ENCODE assay signal across 8 cellular contexts in genomic region chr7:26667514-26668133, GRCh38.
A peak's percentile ranks its signal among the peaks of the same experiment; 100 is the strongest.
DNase-seq lines count a peak whose midpoint lies in the region; ATAC-seq, FAIRE-seq and TF ChIP-seq lines count a peak whose summit lies in the region.

No MANE protein-coding gene starts in this region.

- no peaks in the 10 kb centered on the region for H3K9me3 Mint-ChIP-seq in activated CD4-positive, alpha-beta memory T cell treated with anti-CD3 and anti-CD28 coated beads, Interleukin-2, amount 10 ng/mL, durations not matched to agents 7 days and 5 days

- H3K4me3 Mint-ChIP-seq in activated CD4-positive, alpha-beta memory T cell treated with anti-CD3 and anti-CD28 coated beads, Interleukin-2, amount 10 ng/mL, durations not matched to agents 7 days and 5 days = no peak overlapping the region

- H3K4me3 ChIP-seq in endothelial cell of umbilical vein (replicated peaks in 1 of 3; ENCODE audit: insufficient read depth in 1 of 3, low read depth in 1 of 3, low read length in 3 of 3) = no peak overlapping the region

- no peak overlapping the region for H2AFZ ChIP-seq in endothelial cell of umbilical vein (ENCODE audit: low read depth, low read length)

- ATAC-seq in stimulated activated naive CD8-positive, alpha-beta T cell treated with anti-CD3 and anti-CD28 coated beads, Interleukin-15, Interleukin-2, amounts not matched to agents 100 U/mL and 50 U/mL, for 24 hours = peak; percentile 78
- ATAC-seq in GM19452 (IDR thresholded peaks at IDR 0.05; ENCODE audit: unreplicated experiment) = no peak

- no peaks in the 10 kb centered on the region for H3K9me3 ChIP-seq in endothelial cell of umbilical vein (replicated peaks; ENCODE audit: control insufficient read depth, insufficient read depth, low read length)

- H3K27me3 ChIP-seq in endothelial cell of umbilical vein (ENCODE audit: control insufficient read depth in 2 of 2, insufficient read depth in 2 of 2, low read length in 2 of 2) = no peaks in the 10 kb centered on the region

- no peak for TF ChIP-seq POLR2A in endothelial cell of umbilical vein (IDR thresholded peaks at IDR 0.05; ENCODE audit: low read depth, low read length)

- POLR2A ChIA-PET in activated CD4-positive, alpha-beta memory T cell treated with anti-CD3 and anti-CD28 coated beads, Interleukin-2, amount 10 ng/mL, durations not matched to agents 7 days and 5 days (lab: Charles Lee) = interaction anchor here (0.7 kb wide), 1 partner anchor 298 kb away, joined by 4 read pairs; no protein-coding TSS in a partner anchor
- POLR2A ChIA-PET in endothelial cell of umbilical vein (lab: Charles Lee) = interaction anchor here (0.5 to 2.2 kb wide), 3 partner anchors 9 to 298 kb away, joined by 3 to 13 read pairs (median 3); no protein-coding TSS in a partner anchor

- DNase-seq in GM03348 (ENCODE audit: low spot score) (peak; percentile 69), HT1080 (ENCODE audit: low read depth) (peak; percentile 90), NCI-H82 (lab: John Stamatoyannopoulos, UW) (peak; percentile 98), endothelial cell of umbilical vein (ENCODE audit: low read depth, low spot score) (peak; percentile 96), midbrain (lab: John Stamatoyannopoulos, UW) (peak; percentile 94)
- peak; percentile 66 for DNase-seq in activated CD4-positive, alpha-beta memory T cell treated with anti-CD3 and anti-CD28 coated beads, Interleukin-2, amount 10 ng/mL, durations not matched to agents 7 days and 5 days
- peak; percentile 47 for DNase-seq in stimulated activated naive CD8-positive, alpha-beta T cell treated with anti-CD3 and anti-CD28 coated beads, Interleukin-15, Interleukin-2, amounts not matched to agents 100 U/mL and 50 U/mL, for 24 hours

- no peak overlapping the region for H3K27ac ChIP-seq in endothelial cell of umbilical vein (ENCODE audit: insufficient read depth, low read depth, low read length)

- H3K36me3 ChIP-seq in endothelial cell of umbilical vein (ENCODE audit: control insufficient read depth in 2 of 2, extremely low read depth in 1 of 2, insufficient read depth in 2 of 2, low read length in 2 of 2) = no peaks in the 10 kb centered on the region

- no peak overlapping the region for H3K9ac ChIP-seq in endothelial cell of umbilical vein (replicated peaks; ENCODE audit: extremely low read depth, insufficient read depth, low read length)

- H3K4me2 ChIP-seq in endothelial cell of umbilical vein (ENCODE audit: insufficient read depth, low read length) = no peak overlapping the region

- no peaks in the 10 kb centered on the region for H3K9me1 ChIP-seq in endothelial cell of umbilical vein (replicated peaks; ENCODE audit: control insufficient read depth, extremely low read depth, insufficient read depth, low read length)

- no TSS peak for BruUV-seq in endothelial cell of umbilical vein (replicated peaks; lab: Mats Ljungman, UMichigan)

- H3K36me3 Mint-ChIP-seq in activated CD4-positive, alpha-beta memory T cell treated with anti-CD3 and anti-CD28 coated beads, Interleukin-2, amount 10 ng/mL, durations not matched to agents 7 days and 5 days (ENCODE audit: low read depth) = no peaks in the 10 kb centered on the region

- H4K20me1 ChIP-seq in endothelial cell of umbilical vein (replicated peaks; ENCODE audit: control insufficient read depth, extremely low read depth, insufficient read depth, low read length) = no peaks in the 10 kb centered on the region

- dilution Hi-C loops in endothelial cell of umbilical vein (cut with MboI; ENCODE audit: extremely low pct_ligation_motif_present, low sequenced_read_pairs) = no loop called here

- intact Hi-C loops in endothelial cell of umbilical vein (cut with micrococcal nuclease) = loop anchor here (1.0 to 10.0 kb wide), 12 partner anchors 167 to 803 kb away; partner anchors contain the start of gene NFE2L3

- no peak overlapping the region for H3K27ac Mint-ChIP-seq in activated CD4-positive, alpha-beta memory T cell treated with anti-CD3 and anti-CD28 coated beads, Interleukin-2, amount 10 ng/mL, durations not matched to agents 7 days and 5 days

- H3K4me1 ChIP-seq in endothelial cell of umbilical vein (ENCODE audit: control insufficient read depth, extremely low read depth, insufficient read depth, low read length) = peaks cover 3% of the 10 kb centered on the region

- H3K27me3 Mint-ChIP-seq in activated CD4-positive, alpha-beta memory T cell treated with anti-CD3 and anti-CD28 coated beads, Interleukin-2, amount 10 ng/mL, durations not matched to agents 7 days and 5 days = peaks cover 26% of the 10 kb centered on the region

- no peaks in the 10 kb centered on the region for H3K79me2 ChIP-seq in endothelial cell of umbilical vein (ENCODE audit: control insufficient read depth, insufficient read depth, low read length)

- TF ChIP-seq CTCF in endothelial cell of umbilical vein (IDR thresholded peaks at IDR 0.05; ENCODE audit: extremely low read depth in 1 of 2, insufficient read depth in 1 of 2, low read depth in 1 of 2, low read length in 2 of 2) = peak; percentile 80 to 91

- peaks cover 15% of the 10 kb centered on the region for H3K4me1 Mint-ChIP-seq in activated CD4-positive, alpha-beta memory T cell treated with anti-CD3 and anti-CD28 coated beads, Interleukin-2, amount 10 ng/mL, durations not matched to agents 7 days and 5 days

- CTCF ChIA-PET in activated CD4-positive, alpha-beta memory T cell treated with anti-CD3 and anti-CD28 coated beads, Interleukin-2, amount 10 ng/mL, durations not matched to agents 7 days and 5 days (lab: Charles Lee) = interaction anchor here (0.9 to 5.1 kb wide), 11 partner anchors 8 to 775 kb away, joined by 3 to 47 read pairs (median 5); partner anchors contain the start of gene SNX10
- CTCF ChIA-PET in endothelial cell of umbilical vein (lab: Charles Lee) = interaction anchor here (0.5 to 7.6 kb wide), 54 partner anchors 9 to 805 kb away, joined by 3 to 345 read pairs (median 4); partner anchors contain the start of genes HOXA5 and NFE2L3

- FAIRE-seq in endothelial cell of umbilical vein (lab: Jason Lieb, UNC) = peak; percentile 97

TF ChIP-seq in endothelial cell of umbilical vein, 7 proteins besides CTCF, POLR2A, EP300 and RAD21:
- TF ChIP-seq, protein P1, sequence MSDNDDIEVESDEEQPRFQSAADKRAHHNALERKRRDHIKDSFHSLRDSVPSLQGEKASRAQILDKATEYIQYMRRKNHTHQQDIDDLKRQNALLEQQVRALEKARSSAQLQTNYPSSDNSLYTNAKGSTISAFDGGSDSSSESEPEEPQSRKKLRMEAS (IDR thresholded peaks at IDR 0.05; ENCODE audit: insufficient read depth, insufficient read length) = no peak
- TF ChIP-seq MYC (IDR thresholded peaks at IDR 0.05; ENCODE audit: low read depth, low read length) = no peak
- TF ChIP-seq FOS (IDR thresholded peaks at IDR 0.05; ENCODE audit: borderline replicate concordance, insufficient read depth, low read length) = no peak
- no peak for TF ChIP-seq EZH2 (IDR thresholded peaks at IDR 0.05; ENCODE audit: borderline replicate concordance, low read depth, low read length, severe bottlenecking)

Comparison
In these comparisons a context has a peak if more than half of its experiments do, and no peak if none do; other contexts are left out.
1. DNase-seq: peak in every context shown above with its lines; median percentile 98 in NCI-H82; 96 in endothelial cell of umbilical vein; 94 in midbrain; 90 in HT1080; 69 in GM03348; 66 in activated CD4-positive, alpha-beta memory T cell treated with anti-CD3 and anti-CD28 coated beads, Interleukin-2, amount 10 ng/mL, durations not matched to agents 7 days and 5 days; 47 in stimulated activated naive CD8-positive, alpha-beta T cell treated with anti-CD3 and anti-CD28 coated beads, Interleukin-15, Interleukin-2, amounts not matched to agents 100 U/mL and 50 U/mL, for 24 hours.